6 cellular contexts compared by ENCODE assay signal in genomic region chr11:574632-575323, GRCh38. TPM values are rescaled to one million over a fixed set of nuclear protein-coding genes. Genes with fewer than 3 reads are reported as not detected.
DNase-seq lines count a peak whose midpoint lies in the region; ATAC-seq and TF ChIP-seq lines count a peak whose summit lies in the region.

No MANE protein-coding gene starts in this region.

- H3K4me1 ChIP-seq in PC-3 (ENCODE audit: insufficient read depth, low read length) = peaks cover 24% of the 10 kb centered on the region

- H3K9ac ChIP-seq in PC-3 (ENCODE audit: low read length) = peak overlapping the region; percentile 74

- intact Hi-C loops in PC-3 (cut with micrococcal nuclease) = no loop called here

- H3K79me2 ChIP-seq in PC-3 (ENCODE audit: low read length) = peaks cover 45% of the 10 kb centered on the region

- H3K36me3 ChIP-seq in PC-3 (ENCODE audit: low read depth, low read length) = peaks cover 3% of the 10 kb centered on the region; the same call in 1 of the 2 replicates

- DNase-seq in AG04450 (ENCODE audit: low read depth, low spot score) (no peak), PC-3 (no peak), AG08395 (ENCODE audit: low spot score) (no peak)

- no peaks in the 10 kb centered on the region; the same call in 1 of the 2 replicates for H3K9me3 ChIP-seq in AG04450 (ENCODE audit: control insufficient read depth, insufficient read depth, low read length)
- H3K9me3 ChIP-seq in PC-3 (ENCODE audit: low read length) = no peaks in the 10 kb centered on the region
- no peaks in the 10 kb centered on the region for H3K9me3 ChIP-seq in iPS-18c (ENCODE audit: control insufficient read depth, insufficient read depth, low read length)

- no peak for TF ChIP-seq CTCF in AG04450 (IDR thresholded peaks at IDR 0.05; ENCODE audit: low read depth, low read length)
- TF ChIP-seq CTCF in PC-3 (conservative IDR thresholded peaks at IDR 0.05; ENCODE audit: low read depth, low read length) = no peak

- H3K9me2 ChIP-seq in PC-3 (replicated peaks; ENCODE audit: low read length) = no peaks in the 10 kb centered on the region

- H3K27me3 ChIP-seq in AG04450 (ENCODE audit: control insufficient read depth, insufficient read depth, low read length) = peaks cover 8% of the 10 kb centered on the region
- H3K27me3 ChIP-seq in PC-3 (ENCODE audit: low read length) = no peaks in the 10 kb centered on the region

- peak overlapping the region; percentile 97 for H2AFZ ChIP-seq in PC-3 (ENCODE audit: low read length)

- CTCF ChIA-PET in AG04450 (lab: Charles Lee) (no interaction called here), PC-3 (lab: Charles Lee) (no interaction called here)

- H3F3A ChIP-seq in PC-3 (ENCODE audit: low read length, unreplicated experiment) = no peaks in the 10 kb centered on the region

- H4K20me1 ChIP-seq in PC-3 (ENCODE audit: low read length) = peaks cover 30% of the 10 kb centered on the region

- no peak; the same call in 1 of the 2 replicates for ATAC-seq in PC-3
- ATAC-seq in GM21381 (IDR thresholded peaks at IDR 0.05; ENCODE audit: unreplicated experiment) = no peak
- no peak for ATAC-seq in GM21526 (IDR thresholded peaks at IDR 0.05; ENCODE audit: low FRiP score, unreplicated experiment)

- H3K4me3 ChIP-seq in AG04450 (ENCODE audit: low read depth, low read length) (peak overlapping the region; percentile 66), PC-3 (ENCODE audit: low read length) (peak overlapping the region; percentile 97), iPS-18c (ENCODE audit: insufficient read depth, low read depth, low read length) (peak overlapping the region; percentile 76)

- peak overlapping the region; percentile 99 for H3K4me2 ChIP-seq in PC-3 (ENCODE audit: low read length)

- POLR2A ChIA-PET in AG04450 (lab: Yijun Ruan, JAX) = interaction anchor here (1.0 to 1.4 kb wide), 2 partner anchors 38 to 121 kb away, joined by 3 to 4 read pairs; partner anchors contain the start of gene TMEM80
- POLR2A ChIA-PET in PC-3 (lab: Charles Lee; ENCODE audit: unreplicated experiment) = no interaction called here

- BruUV-seq in PC-3 (replicated peaks; lab: Mats Ljungman, UMichigan) = no TSS peak

- H3K27ac ChIP-seq in AG04450 (ENCODE audit: low read depth, low read length) = no peak overlapping the region
- no peak overlapping the region for H3K27ac ChIP-seq in PC-3 (ENCODE audit: low read length)

RNA-seq across cellular contexts. Expression of gene PHRF1, which starts 1.5 kb away (rescaled TPM):
- 7.3 and 8.4 TPM in 2 replicates for polyA plus RNA-seq in AG04450 (2011; rRNA removed)
- 6.8 and 6.9 TPM in 2 replicates for polyA minus RNA-seq in AG04450 (2011; rRNA and poly(A)+ RNA removed)
- 41.4 and 52.4 TPM in 2 replicates for total RNA-seq in PC-3 (2014; rRNA removed)

RNA-seq across cellular contexts. Expression of gene RASSF7, which starts 14.0 kb away (rescaled TPM):
- 2.5 and 4.3 TPM in 2 replicates for polyA plus RNA-seq in AG04450 (2011; rRNA removed)
- 0.78 and 1.3 TPM in 2 replicates for polyA minus RNA-seq in AG04450 (2011; rRNA and poly(A)+ RNA removed)
- 58.6 and 79.7 TPM in 2 replicates for total RNA-seq in PC-3 (2014; rRNA removed)

RNA-seq across cellular contexts. Expression of gene LMNTD2, which starts 14.2 kb away (rescaled TPM):
- 0.32 and 0.67 TPM in 2 replicates for polyA plus RNA-seq in AG04450 (2011; rRNA removed)
- polyA minus RNA-seq in AG04450 (2011; rRNA and poly(A)+ RNA removed) = not detected in 2 replicates
- total RNA-seq in PC-3 (2014; rRNA removed) = 1.4 and 2.4 TPM in 2 replicates

RNA-seq across cellular contexts. Expression of gene LRRC56, which starts 37.5 kb away (rescaled TPM):
- polyA plus RNA-seq in AG04450 (2011; rRNA removed) = 0.86 and 1.5 TPM in 2 replicates
- polyA minus RNA-seq in AG04450 (2011; rRNA and poly(A)+ RNA removed) = 0.48 and 0.83 TPM in 2 replicates
- total RNA-seq in PC-3 (2014; rRNA removed) = 1.0 and 1.5 TPM in 2 replicates

RNA-seq across cellular contexts. Expression of gene HRAS, which starts 39.4 kb away (rescaled TPM):
- polyA plus RNA-seq in AG04450 (2011; rRNA removed) = 44.7 and 58.7 TPM in 2 replicates
- polyA minus RNA-seq in AG04450 (2011; rRNA and poly(A)+ RNA removed) = 57.0 and 71.2 TPM in 2 replicates
- total RNA-seq in PC-3 (2014; rRNA removed) = 128 and 167 TPM in 2 replicates
